ENCODE assay signal across 8 cellular contexts in genomic region chr13:29924482-29924884, GRCh38.
DNase-seq lines count a peak whose midpoint lies in the region; ATAC-seq, FAIRE-seq and TF ChIP-seq lines count a peak whose summit lies in the region.

No MANE protein-coding gene starts in this region.

- TF ChIP-seq EP300 in HepG2 (IDR thresholded peaks at IDR 0.05; ENCODE audit: low read depth in 2 of 2, low read length in 2 of 2) (no peak), HepG2 (CRISPR knock-in tag; IDR thresholded peaks at IDR 0.05; ENCODE audit: borderline replicate concordance) (no peak)

- TSS peak; percentile 50 for BruUV-seq in HepG2 (replicated peaks; lab: Mats Ljungman, UMichigan)

- peaks cover 0 to 45% of the 10 kb centered on the region in 2 donors for H3K4me1 ChIP-seq in right atrium auricular region
- peaks cover 64% of the 10 kb centered on the region for H3K4me1 ChIP-seq in HepG2 (ENCODE audit: insufficient read depth, low read length)
- H3K4me1 ChIP-seq in vagina, result peaks cover 43% of the 10 kb centered on the region

- intact Hi-C loops in cardiac septum (cut with DNase I) (no loop called here), HepG2 (cut with micrococcal nuclease; ENCODE audit: unreplicated experiment) (loop anchor here (1.0 to 2.0 kb wide), 4 partner anchors 74 to 332 kb away; partner anchors contain the start of gene UBL3), vagina (cut with DNase I) (loop anchor here (10.0 kb wide), 1 partner anchor 70 kb away; the partner anchor contains the start of gene UBL3)

- no peak for TF ChIP-seq POLR2A in HepG2 (IDR thresholded peaks at IDR 0.05; ENCODE audit: insufficient read depth in 1 of 2, low read depth in 2 of 2, low read length in 2 of 2)
- no peak for TF ChIP-seq POLR2A in vagina (IDR thresholded peaks at IDR 0.05)

- no peaks in the 10 kb centered on the region for H4K20me1 ChIP-seq in HepG2 (ENCODE audit: insufficient read depth, low read length)

- peak overlapping the region; percentile 80 for H3K4me2 ChIP-seq in HepG2 (ENCODE audit: low read depth, low read length)

- 0% methylated on average over 2 of the region's 6 CpGs for WGBS in HepG2 (ENCODE audit: low lambda C conversion rate)

- H3K9ac ChIP-seq in HepG2 (ENCODE audit: insufficient read depth, low read depth, low read length), result peak overlapping the region; percentile 45

- H3K36me3 ChIP-seq in right atrium auricular region, result no peaks in the 10 kb centered on the region
- no peaks in the 10 kb centered on the region for H3K36me3 ChIP-seq in HepG2 (replicated peaks in 1 of 2; ENCODE audit: control insufficient read depth in 1 of 2, insufficient read depth in 2 of 2, low read length in 2 of 2)
- H3K36me3 ChIP-seq in vagina, result no peaks in the 10 kb centered on the region

- TF ChIP-seq RAD21 in HepG2 (CRISPR knock-in tag; IDR thresholded peaks at IDR 0.05), result no peak

- H3K9me3 ChIP-seq in right atrium auricular region, result no peaks in the 10 kb centered on the region
- no peaks in the 10 kb centered on the region for H3K9me3 ChIP-seq in HepG2 (ENCODE audit: low read length)
- H3K9me3 ChIP-seq in vagina, result no peaks in the 10 kb centered on the region

- H3K27me3 ChIP-seq in right atrium auricular region (no peaks in the 10 kb centered on the region), HepG2 (ENCODE audit: control insufficient read depth in 1 of 2, insufficient read depth in 2 of 2, low read length in 2 of 2) (no peaks in the 10 kb centered on the region), vagina (no peaks in the 10 kb centered on the region)

- no peak for TF ChIP-seq CTCF in right atrium auricular region (IDR thresholded peaks at IDR 0.05)
- no peak for TF ChIP-seq CTCF in HepG2 (CRISPR knock-in tag; IDR thresholded peaks at IDR 0.05)
- no peak for TF ChIP-seq CTCF in vagina (IDR thresholded peaks at IDR 0.05)

- no peak for FAIRE-seq in HepG2 (lab: Jason Lieb, UNC)

- H3K27ac ChIP-seq in right atrium auricular region (peak overlapping the region; percentile 56 to 68), HepG2 (ENCODE audit: extremely low read length, insufficient read depth, low read length) (peak overlapping the region; percentile 81), vagina (peak overlapping the region; percentile 82)

- ATAC-seq in HepG2, result peak; percentile 25
- no peak for ATAC-seq in HG02884 (IDR thresholded peaks at IDR 0.05; ENCODE audit: unreplicated experiment)

- no peaks in the 10 kb centered on the region for H3K79me2 ChIP-seq in HepG2 (ENCODE audit: insufficient read depth, low read length)

- H3K4me3 ChIP-seq in right atrium auricular region (no peak overlapping the region), HepG2 (replicated peaks in 1 of 3; ENCODE audit: insufficient read depth in 1 of 3, low read depth in 2 of 3, low read length in 3 of 3) (peak overlapping the region in 2 of 3 experiments; percentile 22 to 65; a peak in 3 of 6 replicates), vagina (no peak overlapping the region)

- POLR2A ChIA-PET in HepG2 (lab: Yijun Ruan, JAX), result interaction anchor here (1.0 to 5.5 kb wide), 4 partner anchors 19 to 153 kb away, joined by 3 to 58 read pairs (median 9); partner anchors contain the start of gene UBL3

- H2AFZ ChIP-seq in HepG2 (ENCODE audit: low read length), result no peak overlapping the region

- DNase-seq in right atrium auricular region (ENCODE audit: low spot score) (no peak), cardiac septum (ENCODE audit: low spot score) (no peak), amniotic epithelial cell (ENCODE audit: low read depth) (peak; percentile 76), HepG2 (ENCODE audit: low spot score) (peak; percentile 44), vagina (ENCODE audit: extremely low spot score in 2 of 2) (peak in 1 of 2 donors; percentile 85), NCI-H2227 (lab: John Stamatoyannopoulos, UW; ENCODE audit: unreplicated experiment) (no peak)
- no peak for DNase-seq in NK-92 treated with Interleukin-12 subunit alpha and Interleukin-12 subunit beta, amount 100 ng/mL, for 24 hours (lab: John Stamatoyannopoulos, UW)

- in situ Hi-C loops in HepG2 (cut with HindIII; ENCODE audit: extremely low pct_ligation_motif_present, low pct_unique_long_range_greater_than_20kb), result loop anchor here (5.0 to 10.0 kb wide), 2 partner anchors 72 to 150 kb away; partner anchors contain the start of gene UBL3

- CTCF ChIA-PET in HepG2 (lab: Yijun Ruan, JAX; ENCODE audit: low intra/inter-chr PET ratio, low total read pairs), result interaction anchor here (0.9 to 1.6 kb wide), 3 partner anchors 79 to 153 kb away, joined by 4 to 7 read pairs (median 4); no protein-coding TSS in a partner anchor

TF ChIP-seq in HepG2, 621 proteins besides CTCF, POLR2A, EP300 and RAD21 (continues in another document):
- TF ChIP-seq ZNF317 (CRISPR knock-in tag; IDR thresholded peaks at IDR 0.05), result 0 out of 2 replicates have a peak, but pooled peaks have one; percentile 2
- TF ChIP-seq ZFP91 (CRISPR knock-in tag; IDR thresholded peaks at IDR 0.05; ENCODE audit: borderline replicate concordance), result 0 out of 2 replicates have a peak, but pooled peaks have one; percentile 39
- TF ChIP-seq KDM5B (CRISPR knock-in tag; IDR thresholded peaks at IDR 0.05; ENCODE audit: borderline replicate concordance), result 0 out of 2 replicates have a peak, but pooled peaks have one; percentile 1
- TF ChIP-seq ZNF558 (CRISPR knock-in tag; IDR thresholded peaks at IDR 0.05; ENCODE audit: borderline replicate concordance), result 0 out of 2 replicates have a peak, but pooled peaks have one; percentile 2
- TF ChIP-seq TCF12 (IDR thresholded peaks at IDR 0.05), result no peak
- no peak for TF ChIP-seq TCF12 (CRISPR knock-in tag; IDR thresholded peaks at IDR 0.05)
- TF ChIP-seq, protein P1, sequence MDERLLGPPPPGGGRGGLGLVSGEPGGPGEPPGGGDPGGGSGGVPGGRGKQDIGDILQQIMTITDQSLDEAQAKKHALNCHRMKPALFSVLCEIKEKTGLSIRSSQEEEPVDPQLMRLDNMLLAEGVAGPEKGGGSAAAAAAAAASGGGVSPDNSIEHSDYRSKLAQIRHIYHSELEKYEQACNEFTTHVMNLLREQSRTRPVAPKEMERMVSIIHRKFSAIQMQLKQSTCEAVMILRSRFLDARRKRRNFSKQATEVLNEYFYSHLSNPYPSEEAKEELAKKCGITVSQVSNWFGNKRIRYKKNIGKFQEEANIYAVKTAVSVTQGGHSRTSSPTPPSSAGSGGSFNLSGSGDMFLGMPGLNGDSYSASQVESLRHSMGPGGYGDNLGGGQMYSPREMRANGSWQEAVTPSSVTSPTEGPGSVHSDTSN (CRISPR knock-in tag; IDR thresholded peaks at IDR 0.05), result no peak
- 0 out of 2 replicates have a peak, but pooled peaks have one; percentile 74 for TF ChIP-seq ARID2 (CRISPR knock-in tag; IDR thresholded peaks at IDR 0.05; ENCODE audit: borderline replicate concordance)
- TF ChIP-seq, protein P2, sequence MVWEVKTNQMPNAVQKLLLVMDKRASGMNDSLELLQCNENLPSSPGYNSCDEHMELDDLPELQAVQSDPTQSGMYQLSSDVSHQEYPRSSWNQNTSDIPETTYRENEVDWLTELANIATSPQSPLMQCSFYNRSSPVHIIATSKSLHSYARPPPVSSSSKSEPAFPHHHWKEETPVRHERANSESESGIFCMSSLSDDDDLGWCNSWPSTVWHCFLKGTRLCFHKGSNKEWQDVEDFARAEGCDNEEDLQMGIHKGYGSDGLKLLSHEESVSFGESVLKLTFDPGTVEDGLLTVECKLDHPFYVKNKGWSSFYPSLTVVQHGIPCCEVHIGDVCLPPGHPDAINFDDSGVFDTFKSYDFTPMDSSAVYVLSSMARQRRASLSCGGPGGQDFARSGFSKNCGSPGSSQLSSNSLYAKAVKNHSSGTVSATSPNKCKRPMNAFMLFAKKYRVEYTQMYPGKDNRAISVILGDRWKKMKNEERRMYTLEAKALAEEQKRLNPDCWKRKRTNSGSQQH (CRISPR knock-in tag; IDR thresholded peaks at IDR 0.05; ENCODE audit: low read depth), result no peak
- TF ChIP-seq, protein P3, sequence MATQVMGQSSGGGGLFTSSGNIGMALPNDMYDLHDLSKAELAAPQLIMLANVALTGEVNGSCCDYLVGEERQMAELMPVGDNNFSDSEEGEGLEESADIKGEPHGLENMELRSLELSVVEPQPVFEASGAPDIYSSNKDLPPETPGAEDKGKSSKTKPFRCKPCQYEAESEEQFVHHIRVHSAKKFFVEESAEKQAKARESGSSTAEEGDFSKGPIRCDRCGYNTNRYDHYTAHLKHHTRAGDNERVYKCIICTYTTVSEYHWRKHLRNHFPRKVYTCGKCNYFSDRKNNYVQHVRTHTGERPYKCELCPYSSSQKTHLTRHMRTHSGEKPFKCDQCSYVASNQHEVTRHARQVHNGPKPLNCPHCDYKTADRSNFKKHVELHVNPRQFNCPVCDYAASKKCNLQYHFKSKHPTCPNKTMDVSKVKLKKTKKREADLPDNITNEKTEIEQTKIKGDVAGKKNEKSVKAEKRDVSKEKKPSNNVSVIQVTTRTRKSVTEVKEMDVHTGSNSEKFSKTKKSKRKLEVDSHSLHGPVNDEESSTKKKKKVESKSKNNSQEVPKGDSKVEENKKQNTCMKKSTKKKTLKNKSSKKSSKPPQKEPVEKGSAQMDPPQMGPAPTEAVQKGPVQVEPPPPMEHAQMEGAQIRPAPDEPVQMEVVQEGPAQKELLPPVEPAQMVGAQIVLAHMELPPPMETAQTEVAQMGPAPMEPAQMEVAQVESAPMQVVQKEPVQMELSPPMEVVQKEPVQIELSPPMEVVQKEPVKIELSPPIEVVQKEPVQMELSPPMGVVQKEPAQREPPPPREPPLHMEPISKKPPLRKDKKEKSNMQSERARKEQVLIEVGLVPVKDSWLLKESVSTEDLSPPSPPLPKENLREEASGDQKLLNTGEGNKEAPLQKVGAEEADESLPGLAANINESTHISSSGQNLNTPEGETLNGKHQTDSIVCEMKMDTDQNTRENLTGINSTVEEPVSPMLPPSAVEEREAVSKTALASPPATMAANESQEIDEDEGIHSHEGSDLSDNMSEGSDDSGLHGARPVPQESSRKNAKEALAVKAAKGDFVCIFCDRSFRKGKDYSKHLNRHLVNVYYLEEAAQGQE (IDR thresholded peaks at IDR 0.05; ENCODE audit: borderline replicate concordance in 1 of 2, low read depth in 1 of 2, low read length in 2 of 2), result no peak
- TF ChIP-seq ZNF530 (CRISPR knock-in tag; IDR thresholded peaks at IDR 0.05; ENCODE audit: low read depth), result no peak

Comparison
In these comparisons a context has a peak if more than half of its experiments do, and no peak if none do; other contexts are left out.
1. DNase-seq: peak in amniotic epithelial cell (single experiment) and HepG2 (single experiment); none in right atrium auricular region (single experiment), cardiac septum (single experiment), NCI-H2227 (single experiment) and NK-92 treated with Interleukin-12 subunit alpha and Interleukin-12 subunit beta, amount 100 ng/mL, for 24 hours (single experiment).
2. H3K4me3 ChIP-seq: peak in HepG2 (2 of 3); none in right atrium auricular region (0 of 2) and vagina (0 of 2).
3. Peak in every context shown above with its lines, with median percentiles within 50 percentile points of each other: H3K27ac ChIP-seq.